In genomic region chr2:69642709-69643601, GRCh38 we compare ENCODE assay signal across 8 cellular contexts. TPM values are rescaled to one million over a fixed set of nuclear protein-coding genes. Genes with fewer than 3 reads are reported as not detected.
A peak's percentile ranks its signal among the peaks of the same experiment; 100 is the strongest.
DNase-seq lines count a peak whose midpoint lies in the region; ATAC-seq and TF ChIP-seq lines count a peak whose summit lies in the region.

No MANE protein-coding gene starts in this region.

- H3K9ac ChIP-seq in KMS-11 (peak overlapping the region; percentile 83; the same call in 1 of the 2 replicates), rectal smooth muscle tissue (ENCODE audit: low read length) (peak overlapping the region; percentile 66)

- peaks cover 46% of the 10 kb centered on the region; the same call in 1 of the 2 replicates for H3K79me2 ChIP-seq in KMS-11 (ENCODE audit: insufficient read depth, low read depth)

- H3K27ac ChIP-seq in KMS-11 (peak overlapping the region; percentile 89), angular gyrus (ENCODE audit: low read depth, low read length) (peak overlapping the region; percentile 80), rectal smooth muscle tissue (ENCODE audit: low read depth, low read length) (peak overlapping the region; percentile 97)

- no peaks in the 10 kb centered on the region for H3K27me3 ChIP-seq in KMS-11 (ENCODE audit: insufficient read depth, low read depth)
- H3K27me3 ChIP-seq in rectal smooth muscle tissue (ENCODE audit: control insufficient read depth, insufficient read depth, low read length): no peaks in the 10 kb centered on the region

- no peaks in the 10 kb centered on the region for H3K36me3 ChIP-seq in KMS-11 (ENCODE audit: insufficient read depth)
- no peaks in the 10 kb centered on the region for H3K36me3 ChIP-seq in rectal smooth muscle tissue (ENCODE audit: control insufficient read depth, insufficient read depth, low read length)

- peak; percentile 17 to 35 (median 30) for ATAC-seq in T-cell (replicated peaks in 1 of 4)
- ATAC-seq in GM19324 (IDR thresholded peaks at IDR 0.05; ENCODE audit: low FRiP score, unreplicated experiment): no peak

- H3K27ac Mint-ChIP-seq in T-cell: peak overlapping the region; percentile 92 to 96

- CTCF ChIA-PET in T-cell (lab: Charles Lee): interaction anchor here in 1 of 2 donors (0.6 to 3.2 kb wide), 3 partner anchors 35 to 206 kb away, joined by 3 to 19 read pairs (median 4); partner anchors contain the start of gene NFU1

- H3K4me2 ChIP-seq in KMS-11: peak overlapping the region; percentile 62

- peaks cover 61 to 77% (median 69%) of the 10 kb centered on the region in 3 donors for H3K4me1 Mint-ChIP-seq in T-cell

- H3K36me3 Mint-ChIP-seq in T-cell: peaks cover 26% of the 10 kb centered on the region

- H3K27me3 Mint-ChIP-seq in T-cell: no peaks in the 10 kb centered on the region

- peaks cover 64% of the 10 kb centered on the region for H3K4me1 ChIP-seq in KMS-11 (ENCODE audit: low read depth, poor library complexity, severe bottlenecking)
- H3K4me1 ChIP-seq in rectal smooth muscle tissue (ENCODE audit: control insufficient read depth, insufficient read depth, low read length): peaks cover 12% of the 10 kb centered on the region

- TF ChIP-seq CTCF in KMS-11 (conservative IDR thresholded peaks at IDR 0.05; ENCODE audit: low read depth, low read length): 0 out of 2 replicates have a peak, but pooled peaks have one; percentile 6

- peaks cover 0 to 3% (median 0%) of the 10 kb centered on the region in 3 donors for H3K9me3 Mint-ChIP-seq in T-cell

- no peaks in the 10 kb centered on the region for H4K20me1 ChIP-seq in KMS-11 (ENCODE audit: insufficient read depth)

- H3K4me3 Mint-ChIP-seq in T-cell: peak overlapping the region; percentile 92 to 96 (median 96)

- H2AFZ ChIP-seq in KMS-11 (ENCODE audit: low read depth): peak overlapping the region; percentile 82

- DNase-seq in GM03348 (ENCODE audit: low spot score) (peak; percentile 67), T-cell (peak in 31 of 34 experiments; percentile 15 to 66 (median 48)), hepatic stellate cell (ENCODE audit: low spot score) (peak; percentile 55), cerebellar nuclear complex (lab: John Stamatoyannopoulos, UW) (no peak)

- POLR2A ChIA-PET in T-cell (lab: Charles Lee): interaction anchor here in 1 of 2 donors (0.7 kb wide), 1 partner anchor 82 kb away, joined by 5 read pairs; no protein-coding TSS in a partner anchor

- H3K4me3 ChIP-seq in KMS-11 (IDR thresholded peaks at IDR 0.05; ENCODE audit: insufficient read depth, low read depth, low read length): peak overlapping the region; percentile 20
- H3K4me3 ChIP-seq in rectal smooth muscle tissue (ENCODE audit: low read length): peak overlapping the region; percentile 86

RNA-seq across cellular contexts. Expression of gene AAK1, which starts 0.6 kb away (rescaled TPM):
- total RNA-seq in T-cell: 100 to 1,000 TPM; 170 to 283 (median 177) TPM

Comparison
In these comparisons a context has a peak if more than half of its experiments do, and no peak if none do; other contexts are left out.
1. DNase-seq: peak in GM03348 (single experiment), T-cell (31 of 34) and hepatic stellate cell (single experiment); none in cerebellar nuclear complex (0 of 2).
2. Peak in every context shown above with its lines, with median percentiles within 50 percentile points of each other: H3K27ac ChIP-seq.